In genomic region chr9:129111143-129111761, GRCh38 we compare ENCODE assay signal across 8 cellular contexts. TPM values are rescaled to one million over a fixed set of nuclear protein-coding genes. Genes with fewer than 3 reads are reported as not detected.
DNase-seq lines count a peak whose midpoint lies in the region; ATAC-seq and TF ChIP-seq lines count a peak whose summit lies in the region.

PTPA (plus strand) TSS chr9:129111415; CDS start chr9:129111601, 186 bp downstream.

- WGBS in endodermal cell (ENCODE audit: insufficient coverage in 1 of 2, insufficient read length in 1 of 2), 2 experiments: 0% methylated on average over 22 to 66 of the region's 66 CpGs

- H3K4me1 ChIP-seq in NT2/D1 (ENCODE audit: insufficient read depth, insufficient read length): peaks cover 6% of the 10 kb centered on the region
- H3K4me1 ChIP-seq in endodermal cell (ENCODE audit: control insufficient read depth, insufficient read depth, low read length): no peaks in the 10 kb centered on the region

- peak within 1 kb of the TSS; percentile 98 for H3K4me3 Mint-ChIP-seq in CD4-positive, alpha-beta T cell
- H3K4me3 Mint-ChIP-seq in endodermal cell (peak within 1 kb of the TSS; percentile 94), mesothelial cell of epicardium (peak within 1 kb of the TSS; percentile 97)

- TF ChIP-seq CTCF in CD4-positive, alpha-beta T cell (IDR thresholded peaks at IDR 0.05): no peak
- no peak for TF ChIP-seq CTCF in endodermal cell (conservative IDR thresholded peaks at IDR 0.05)
- no peak for TF ChIP-seq CTCF in mesothelial cell of epicardium (IDR thresholded peaks at IDR 0.05; ENCODE audit: unreplicated experiment)

- peaks cover 36% of the 10 kb centered on the region for H3K4me1 Mint-ChIP-seq in CD4-positive, alpha-beta T cell (ENCODE audit: low read depth)
- H3K4me1 Mint-ChIP-seq in endodermal cell (peaks cover 17% of the 10 kb centered on the region), mesothelial cell of epicardium (peaks cover 35% of the 10 kb centered on the region)

- no peaks in the 10 kb centered on the region for H3K9me3 Mint-ChIP-seq in CD4-positive, alpha-beta T cell
- no peaks in the 10 kb centered on the region for H3K9me3 Mint-ChIP-seq in endodermal cell
- no peaks in the 10 kb centered on the region for H3K9me3 Mint-ChIP-seq in mesothelial cell of epicardium

- H3K4me3 ChIP-seq in NT2/D1 (ENCODE audit: insufficient read length, low read depth) (peak within 1 kb of the TSS; percentile 80), endodermal cell (ENCODE audit: low read length) (peak within 1 kb of the TSS; percentile 98)

- H3K36me3 Mint-ChIP-seq in CD4-positive, alpha-beta T cell (ENCODE audit: low read depth): peaks cover 15% of the 10 kb centered on the region
- H3K36me3 Mint-ChIP-seq in endodermal cell (ENCODE audit: low read depth) (peaks cover 3% of the 10 kb centered on the region), mesothelial cell of epicardium (peaks cover 3% of the 10 kb centered on the region)

- H3K27ac ChIP-seq in CD4-positive, alpha-beta T cell (ENCODE audit: low read depth, low read length): peak within 1 kb of the TSS; percentile 70
- peak within 1 kb of the TSS; percentile 94 for H3K27ac ChIP-seq in endodermal cell (ENCODE audit: low read depth, low read length)

- peak within 1 kb of the TSS; percentile 92 for H3K27ac Mint-ChIP-seq in CD4-positive, alpha-beta T cell
- H3K27ac Mint-ChIP-seq in endodermal cell (peak within 1 kb of the TSS; percentile 98), mesothelial cell of epicardium (peak within 1 kb of the TSS; percentile 97)

- H3K9ac ChIP-seq in NT2/D1 (ENCODE audit: insufficient read length, low read depth): peak within 1 kb of the TSS; percentile 98
- H3K9ac ChIP-seq in endodermal cell (ENCODE audit: extremely low read depth, low read length, poor library complexity, severe bottlenecking): peak within 1 kb of the TSS; percentile 78

- H3K36me3 ChIP-seq in NT2/D1 (ENCODE audit: insufficient read depth, insufficient read length, low read length): peaks cover 3% of the 10 kb centered on the region
- H3K36me3 ChIP-seq in endodermal cell (ENCODE audit: control insufficient read depth, insufficient read depth, low read length): no peaks in the 10 kb centered on the region

- POLR2A ChIA-PET in CD4-positive, alpha-beta T cell (lab: Charles Lee): interaction anchor here (0.9 to 3.0 kb wide), 6 partner anchors 9 to 515 kb away, joined by 3 to 15 read pairs (median 4); partner anchors contain the start of genes DOLPP1, MIGA2, NTMT1 and SH3GLB2

- CTCF ChIA-PET in CD4-positive, alpha-beta T cell (lab: Charles Lee): interaction anchor here (1.0 to 1.1 kb wide), 2 partner anchors 21 to 28 kb away, joined by 3 read pairs; no protein-coding TSS in a partner anchor

- intact Hi-C loops in CD4-positive, alpha-beta T cell (cut with DNase I, micrococcal nuclease): loop anchor here (2.0 kb wide), 3 partner anchors 30 to 82 kb away; partner anchors contain the start of genes DOLPP1 (in 1 of the 2), MIGA2 (in 1 of the 2) and SH3GLB2 (in 1 of the 2)

- no peaks in the 10 kb centered on the region for H3K27me3 Mint-ChIP-seq in CD4-positive, alpha-beta T cell
- peaks cover 24% of the 10 kb centered on the region for H3K27me3 Mint-ChIP-seq in endodermal cell (ENCODE audit: insufficient read depth)
- H3K27me3 Mint-ChIP-seq in mesothelial cell of epicardium (ENCODE audit: low read depth): no peaks in the 10 kb centered on the region

- no peaks in the 10 kb centered on the region for H3K27me3 ChIP-seq in CD4-positive, alpha-beta T cell (ENCODE audit: control insufficient read depth, insufficient read depth, low read length)
- H3K27me3 ChIP-seq in NT2/D1 (ENCODE audit: insufficient read depth, insufficient read length) (peaks cover 23% of the 10 kb centered on the region), endodermal cell (ENCODE audit: control insufficient read depth, insufficient read depth, low read length, poor library complexity, severe bottlenecking) (peaks cover 8% of the 10 kb centered on the region)

- H3K9me3 ChIP-seq in CD4-positive, alpha-beta T cell (ENCODE audit: control insufficient read depth, low read length): no peaks in the 10 kb centered on the region
- H3K9me3 ChIP-seq in NT2/D1 (ENCODE audit: insufficient read depth, low read length) (no peaks in the 10 kb centered on the region), endodermal cell (ENCODE audit: control insufficient read depth, low read length) (no peaks in the 10 kb centered on the region)

- ATAC-seq in CD4-positive, alpha-beta T cell (ENCODE audit: poor library complexity): peak; percentile 85
- peak; percentile 78 for ATAC-seq in GM19463 (IDR thresholded peaks at IDR 0.05; ENCODE audit: unreplicated experiment)

- peak; percentile 71 to 89 (median 82) for DNase-seq in CD4-positive, alpha-beta T cell
- DNase-seq in HPDE6-E6E7 (ENCODE audit: extremely low spot score) (peak; percentile 78), NT2/D1 (ENCODE audit: low read depth, low spot score) (peak; percentile 77), endodermal cell (peak; percentile 93), mesothelial cell of epicardium (ENCODE audit: low spot score in 2 of 2, unreplicated experiment in 2 of 2) (peak; percentile 85 to 87)
- peak; percentile 53 for DNase-seq in activated CD8-positive, alpha-beta memory T cell treated with anti-CD3 and anti-CD28 coated beads, Interleukin-2, amount 50 U/mL, for 1 hour (ENCODE audit: extremely low read depth)
- DNase-seq in stimulated activated CD8-positive, alpha-beta memory T cell treated with anti-CD3 and anti-CD28 coated beads, Interleukin-2, amount 100 ng/mL, for 1 hour (ENCODE audit: low read depth in 2 of 2): peak; percentile 66 to 78

RNA-seq across cellular contexts. Expression of gene PTPA, which starts in this region (rescaled TPM):
- 10 to 100 TPM; 21.6 to 23.3 TPM for total RNA-seq in CD4-positive, alpha-beta T cell
- 100 to 1,000 TPM; 134 to 139 TPM for total RNA-seq in endodermal cell
- 105 TPM for polyA plus RNA-seq in endodermal cell (2013, experiment 1 of 2)
- 96.3 TPM for polyA plus RNA-seq in endodermal cell (2013, experiment 2 of 2)
- 157 to 164 TPM (median 160 TPM) in 3 replicates for total RNA-seq in mesothelial cell of epicardium

Comparison
In these comparisons a context has a peak if more than half of its experiments do, and no peak if none do; other contexts are left out.
1. Peak in every context shown above with its lines: DNase-seq, ATAC-seq, H3K4me3 ChIP-seq and H3K27ac ChIP-seq.